Comparison of ENCODE assay signal across 8 cellular contexts in genomic region chr11:94876645-94877445, GRCh38.
DNase-seq lines count a peak whose midpoint lies in the region; ATAC-seq lines count a peak whose summit lies in the region.

No MANE protein-coding gene starts in this region.

- peak; percentile 95 for ATAC-seq in GM21390 (IDR thresholded peaks at IDR 0.05; ENCODE audit: unreplicated experiment)

- peak; percentile 96 for DNase-seq in COLO829 (ENCODE audit: low spot score)
- DNase-seq in HPDE6-E6E7 (ENCODE audit: extremely low spot score) = peak; percentile 86
- DNase-seq in activated CD4-positive, CD25-positive, alpha-beta regulatory T cell treated with anti-CD3 and anti-CD28 coated beads, Interleukin-2, amount 50 U/mL, for 72 hours = peak; percentile 39
- DNase-seq in medulla oblongata (ENCODE audit: extremely low spot score) = peak; percentile 83
- DNase-seq in stimulated activated CD8-positive, alpha-beta memory T cell treated with anti-CD3 and anti-CD28 coated beads, Interleukin-15, amount 100 ng/mL, for 48 hours (ENCODE audit: low read depth in 2 of 2) = peak; percentile 55 to 66
- DNase-seq in NCI-H2081 treated with DMSO at 0.1 percent for 48 hours (lab: John Stamatoyannopoulos, UW) = no peak

- H3K27ac ChIP-seq in duodenal mucosa (ENCODE audit: low read depth, low read length) = peak overlapping the region; percentile 47

- H3K9me3 ChIP-seq in duodenal mucosa (ENCODE audit: control insufficient read depth in 1 of 2, low read length in 2 of 2) = no peaks in the 10 kb centered on the region

- peaks cover 0 to 10% of the 10 kb centered on the region in 2 donors for H3K36me3 ChIP-seq in duodenal mucosa (ENCODE audit: control insufficient read depth in 1 of 2, insufficient read depth in 2 of 2, low read length in 2 of 2)

- no peaks in the 10 kb centered on the region for H3K27me3 ChIP-seq in duodenal mucosa (ENCODE audit: control insufficient read depth in 1 of 2, insufficient read depth in 2 of 2, low read length in 2 of 2)

- H3K4me3 ChIP-seq in duodenal mucosa (ENCODE audit: low read depth in 1 of 2, low read length in 2 of 2) = no peak overlapping the region

- H3K4me1 ChIP-seq in duodenal mucosa (ENCODE audit: control insufficient read depth in 1 of 2, insufficient read depth in 2 of 2, low read length in 2 of 2) = no peaks in the 10 kb centered on the region

- no peak overlapping the region for H3K9ac ChIP-seq in duodenal mucosa (ENCODE audit: low read depth in 1 of 2, low read length in 2 of 2)
